8 cellular contexts compared by ENCODE assay signal in the genomic region with DNA sequence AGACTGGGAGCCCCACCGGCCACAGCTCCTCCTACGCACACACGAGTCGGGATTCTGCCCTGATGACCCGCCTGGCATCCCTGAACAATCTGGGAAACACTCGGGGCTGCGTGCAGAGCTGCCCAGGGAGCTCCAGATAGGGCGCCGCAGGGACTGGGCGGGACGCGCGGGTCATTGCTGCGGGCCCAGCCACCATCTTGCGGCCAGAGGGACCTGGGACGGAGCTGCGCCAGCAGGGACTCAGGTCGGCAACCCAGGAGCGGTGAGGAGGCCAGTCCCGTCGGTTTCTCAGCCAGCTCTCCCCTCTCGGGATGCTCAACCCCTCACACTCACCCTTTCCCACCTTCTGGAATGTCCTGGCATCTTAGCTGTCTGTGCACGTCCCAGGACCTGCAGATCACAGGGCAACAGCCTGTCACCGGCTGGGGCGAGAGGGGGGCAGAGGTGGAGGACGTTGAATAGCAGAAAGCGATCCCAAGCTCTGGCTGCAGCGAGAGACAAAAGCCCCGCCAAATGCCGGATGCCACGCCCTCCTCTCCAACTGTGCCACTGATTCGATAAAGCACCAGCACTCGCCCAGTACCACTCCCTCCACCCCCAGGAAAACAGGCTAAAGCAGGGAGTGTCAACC. TPM values are rescaled to one million over a fixed set of nuclear protein-coding genes. Genes with fewer than 3 reads are reported as not detected.
A peak's percentile ranks its signal among the peaks of the same experiment; 100 is the strongest.
DNase-seq lines count a peak whose midpoint lies in the region; ATAC-seq and TF ChIP-seq lines count a peak whose summit lies in the region.

No MANE protein-coding gene starts in this region.

- no peak for DNase-seq in T-helper 2 cell treated with Interferon-gamma antibody and Interleukin-4, amounts not matched to agents 5 μg/mL and 100 μg/mL, for 36 hours (ENCODE audit: low spot score)
- no peak for DNase-seq in T-helper 2 cell
- peak; percentile 85 for DNase-seq in RPMI7951 (ENCODE audit: low read depth)
- DNase-seq in GM19240 (ENCODE audit: insufficient read length, low spot score): no peak
- DNase-seq in lower leg skin (ENCODE audit: low spot score in 2 of 2): no peak

- TF ChIP-seq CTCF in nephron (IDR thresholded peaks at IDR 0.05; ENCODE audit: unreplicated experiment in 3 of 3): no peak
- TF ChIP-seq CTCF in lower leg skin (IDR thresholded peaks at IDR 0.05): no peak

- intact Hi-C loops in lower leg skin (cut with DNase I; ENCODE audit: low total_unique reads): no loop called here

- no peaks in the 10 kb centered on the region for H3K36me3 Mint-ChIP-seq in T-helper 2 cell treated with Interferon-gamma antibody and Interleukin-4, amounts not matched to agents 5 μg/mL and 100 μg/mL, for 36 hours (ENCODE audit: low read depth)
- peaks cover 3% of the 10 kb centered on the region for H3K36me3 Mint-ChIP-seq in nephron (ENCODE audit: low read depth)

- peaks cover 31% of the 10 kb centered on the region for H3K9me3 Mint-ChIP-seq in T-helper 2 cell treated with Interferon-gamma antibody and Interleukin-4, amounts not matched to agents 5 μg/mL and 100 μg/mL, for 36 hours
- peaks cover 9% of the 10 kb centered on the region for H3K9me3 Mint-ChIP-seq in nephron

- no peak for TF ChIP-seq POLR2A in lower leg skin (IDR thresholded peaks at IDR 0.05)

- peak overlapping the region in 1 of 2 donors; percentile 47 for H3K27ac ChIP-seq in esophagus (ENCODE audit: low read depth in 2 of 2, low read length in 1 of 2)

- no peak overlapping the region for H3K27ac Mint-ChIP-seq in T-helper 2 cell treated with Interferon-gamma antibody and Interleukin-4, amounts not matched to agents 5 μg/mL and 100 μg/mL, for 36 hours
- H3K27ac Mint-ChIP-seq in nephron: peak overlapping the region in 1 of 3 experiments; percentile 45

- no peaks in the 10 kb centered on the region for H3K36me3 ChIP-seq in esophagus (ENCODE audit: control insufficient read depth in 2 of 2, insufficient read depth in 2 of 2, low read length in 1 of 2)

- H3K4me3 ChIP-seq in esophagus (ENCODE audit: low read depth in 1 of 2, low read length in 2 of 2) (peak overlapping the region; percentile 51 to 53), lower leg skin (ENCODE audit: low read depth, poor library complexity, severe bottlenecking) (no peak overlapping the region)

- H3K9me3 ChIP-seq in esophagus (ENCODE audit: control insufficient read depth in 2 of 2, insufficient read depth in 1 of 2, low read depth in 1 of 2, low read length in 1 of 2): no peaks in the 10 kb centered on the region

- whole genome bisulfite sequencing in esophagus, 2 donors: 2 to 3% methylated on average over 33 of the region's 33 CpGs
- WGBS in lower leg skin, 2 donors: 2 to 3% methylated on average over 23 to 31 of the region's 33 CpGs

- peak overlapping the region; percentile 55 for H3K4me3 Mint-ChIP-seq in T-helper 2 cell treated with Interferon-gamma antibody and Interleukin-4, amounts not matched to agents 5 μg/mL and 100 μg/mL, for 36 hours
- H3K4me3 Mint-ChIP-seq in nephron: peak overlapping the region; percentile 76 to 90 (median 84)

- peaks cover 1% of the 10 kb centered on the region for H3K4me1 Mint-ChIP-seq in T-helper 2 cell treated with Interferon-gamma antibody and Interleukin-4, amounts not matched to agents 5 μg/mL and 100 μg/mL, for 36 hours (ENCODE audit: low read depth)
- H3K4me1 Mint-ChIP-seq in nephron: peaks cover 6% of the 10 kb centered on the region

- peaks cover 0 to 9% of the 10 kb centered on the region in 2 donors for H3K4me1 ChIP-seq in esophagus (ENCODE audit: control insufficient read depth in 2 of 2, insufficient read depth in 2 of 2, low read length in 1 of 2)

- H3K27me3 Mint-ChIP-seq in T-helper 2 cell treated with Interferon-gamma antibody and Interleukin-4, amounts not matched to agents 5 μg/mL and 100 μg/mL, for 36 hours (ENCODE audit: low read depth): no peaks in the 10 kb centered on the region
- no peaks in the 10 kb centered on the region for H3K27me3 Mint-ChIP-seq in nephron (ENCODE audit: low read depth)

- H3K27me3 ChIP-seq in esophagus (ENCODE audit: control insufficient read depth in 1 of 2, insufficient read depth in 2 of 2, low read length in 2 of 2): peaks cover 0 to 3% of the 10 kb centered on the region in 2 donors

- no peak for ATAC-seq in HG02588 (IDR thresholded peaks at IDR 0.05; ENCODE audit: unreplicated experiment)

RNA-seq across cellular contexts. Expression of gene ZNF91, which starts 20.4 kb away (rescaled TPM):
- total RNA-seq in RPMI7951 (2014; rRNA removed; shearing (Covaris generic)): 16.9 and 27.0 TPM in 2 replicates
- polyA plus RNA-seq in esophagus: 10 to 100 TPM in 1 of 2 donors, 1 to 10 TPM in 1; 6.0 to 11.9 TPM
- 10 to 100 TPM; 36.7 to 82.9 (median 50.7) TPM for total RNA-seq in lower leg skin
